Comparison of ENCODE assay signal across 15 cellular contexts in genomic region chr2:74436804-74437695, GRCh38. TPM values are rescaled to one million over a fixed set of nuclear protein-coding genes. Genes with fewer than 3 reads are reported as not detected.
A peak's percentile ranks its signal among the peaks of the same experiment; 100 is the strongest.
DNase-seq lines count a peak whose midpoint lies in the region; ATAC-seq and TF ChIP-seq lines count a peak whose summit lies in the region.
"Had no signal": no experiment of that assay in that cellular context is flagged by ENCODE, and none has a peak within 500 bp of the region (broad histone marks: within the 10 kb centered on the region; RNA-seq: fewer than 3 reads in every experiment).

No MANE protein-coding gene starts in this region.

- no peaks in the 10 kb centered on the region for H3K27me3 ChIP-seq in NT2/D1 (ENCODE audit: insufficient read depth, insufficient read length)
- peaks cover 14% of the 10 kb centered on the region for H3K27me3 ChIP-seq in MM.1S (replicated peaks; ENCODE audit: insufficient read depth, low read length)

- H3K4me2 ChIP-seq in MM.1S (ENCODE audit: low read depth, low read length): no peak overlapping the region

- H3K27ac ChIP-seq in MM.1S (ENCODE audit: low read length): no peak overlapping the region
- H3K27ac ChIP-seq: 22Rv1 had no signal

- no peaks in the 10 kb centered on the region for H4K20me1 ChIP-seq in MM.1S (ENCODE audit: insufficient read depth, low read length)

- H3K36me3 Mint-ChIP-seq in stimulated activated memory B cell treated with anti-CD40 and anti-IgM and Interleukin-4, amounts not matched to agents 10 μg/mL and 1 μg/mL and 100 μg/mL, for 72 hours: no peaks in the 10 kb centered on the region
- peaks cover 3 to 4% of the 10 kb centered on the region in 2 donors for H3K36me3 Mint-ChIP-seq in CD14-positive monocyte
- H3K36me3 Mint-ChIP-seq: CD8-positive, alpha-beta memory T cell had no signal

- peak; percentile 8 for DNase-seq in NOMO-1 treated with dmso at 0.1 percent for 144 hours (lab: John Stamatoyannopoulos, UW; ENCODE audit: unreplicated experiment)
- DNase-seq in NOMO-1 treated with DMSO at 0.1 percent for 48 hours (lab: John Stamatoyannopoulos, UW; ENCODE audit: unreplicated experiment): no peak
- DNase-seq in NT2/D1 (ENCODE audit: low read depth, low spot score): no peak
- DNase-seq in epidermal melanocyte (ENCODE audit: insufficient read length, low spot score): peak; percentile 16
- DNase-seq in MM.1S: no peak
- no peak for DNase-seq in NK-92 treated with Interleukin-12 subunit alpha and Interleukin-12 subunit beta, amount 100 ng/mL, for 24 hours (lab: John Stamatoyannopoulos, UW)
- DNase-seq in CD14-positive monocyte (ENCODE audit: low spot score): no peak
- DNase-seq: activated CD4-positive, alpha-beta T cell treated with anti-CD3 and anti-CD28 coated beads, Interleukin-2, amount 10 ng/mL, durations not matched to agents 7 days and 5 days; CD8-positive, alpha-beta memory T cell; left colon; NCI-H1048; stimulated activated naive CD8-positive, alpha-beta T cell treated with anti-CD3 and anti-CD28 coated beads, Interleukin-15, amount 100 ng/mL, for 72 hours had no signal

- H3K36me3 ChIP-seq in NT2/D1 (ENCODE audit: insufficient read depth, insufficient read length, low read length) (peaks cover 39% of the 10 kb centered on the region), MM.1S (replicated peaks; ENCODE audit: insufficient read depth, low read length) (no peaks in the 10 kb centered on the region)

- peak overlapping the region; percentile 20 for H3K27ac Mint-ChIP-seq in stimulated activated memory B cell treated with anti-CD40 and anti-IgM and Interleukin-4, amounts not matched to agents 10 μg/mL and 1 μg/mL and 100 μg/mL, for 72 hours
- H3K27ac Mint-ChIP-seq in CD14-positive monocyte: no peak overlapping the region
- H3K27ac Mint-ChIP-seq: activated CD4-positive, alpha-beta T cell treated with anti-CD3 and anti-CD28 coated beads, Interleukin-2, amount 10 ng/mL, durations not matched to agents 7 days and 5 days had no signal

- no peaks in the 10 kb centered on the region for H3K79me2 ChIP-seq in MM.1S (ENCODE audit: low read length)

- peak; percentile 71 for ATAC-seq in stimulated activated memory B cell treated with anti-CD40 and anti-IgM and Interleukin-4, amounts not matched to agents 10 μg/mL and 1 μg/mL and 100 μg/mL, for 72 hours
- ATAC-seq: left colon; Panc1; stimulated activated naive CD8-positive, alpha-beta T cell treated with anti-CD3 and anti-CD28 coated beads, Interleukin-15, amount 100 ng/mL, for 72 hours had no signal

- no peak overlapping the region for H2AFZ ChIP-seq in MM.1S (ENCODE audit: low read length)

- no peaks in the 10 kb centered on the region for H3K9me3 Mint-ChIP-seq in stimulated activated memory B cell treated with anti-CD40 and anti-IgM and Interleukin-4, amounts not matched to agents 10 μg/mL and 1 μg/mL and 100 μg/mL, for 72 hours
- H3K9me3 Mint-ChIP-seq in CD14-positive monocyte: peaks cover 0 to 6% (median 2%) of the 10 kb centered on the region in 7 donors
- H3K9me3 Mint-ChIP-seq: activated CD4-positive, alpha-beta T cell treated with anti-CD3 and anti-CD28 coated beads, Interleukin-2, amount 10 ng/mL, durations not matched to agents 7 days and 5 days; CD8-positive, alpha-beta memory T cell; stimulated activated naive CD8-positive, alpha-beta T cell treated with anti-CD3 and anti-CD28 coated beads, Interleukin-15, amount 100 ng/mL, for 72 hours had no signal

- H3F3A ChIP-seq in MM.1S (ENCODE audit: insufficient read depth, low read length): no peaks in the 10 kb centered on the region

- H3K4me3 ChIP-seq in NT2/D1 (ENCODE audit: insufficient read length, low read depth): no peak overlapping the region
- no peak overlapping the region for H3K4me3 ChIP-seq in MM.1S (ENCODE audit: low read length)

- no peaks in the 10 kb centered on the region for H3K9me2 ChIP-seq in MM.1S (replicated peaks; ENCODE audit: insufficient read depth, low read length)

- H3K4me3 Mint-ChIP-seq in stimulated activated memory B cell treated with anti-CD40 and anti-IgM and Interleukin-4, amounts not matched to agents 10 μg/mL and 1 μg/mL and 100 μg/mL, for 72 hours: no peak overlapping the region
- no peak overlapping the region for H3K4me3 Mint-ChIP-seq in CD14-positive monocyte
- H3K4me3 Mint-ChIP-seq: activated CD4-positive, alpha-beta T cell treated with anti-CD3 and anti-CD28 coated beads, Interleukin-2, amount 10 ng/mL, durations not matched to agents 7 days and 5 days; CD8-positive, alpha-beta memory T cell; stimulated activated naive CD8-positive, alpha-beta T cell treated with anti-CD3 and anti-CD28 coated beads, Interleukin-15, amount 100 ng/mL, for 72 hours had no signal

- peaks cover 11% of the 10 kb centered on the region for H3K27me3 Mint-ChIP-seq in stimulated activated memory B cell treated with anti-CD40 and anti-IgM and Interleukin-4, amounts not matched to agents 10 μg/mL and 1 μg/mL and 100 μg/mL, for 72 hours
- H3K27me3 Mint-ChIP-seq in CD14-positive monocyte (ENCODE audit: low read depth in 3 of 3): peaks cover 25 to 34% (median 30%) of the 10 kb centered on the region in 3 donors

- H3K9me3 ChIP-seq in NT2/D1 (ENCODE audit: insufficient read depth, low read length): no peaks in the 10 kb centered on the region
- H3K9me3 ChIP-seq in MM.1S (replicated peaks; ENCODE audit: insufficient read depth, low read length): no peaks in the 10 kb centered on the region

- H3K4me1 ChIP-seq in NT2/D1 (ENCODE audit: insufficient read depth, insufficient read length) (peaks cover 9% of the 10 kb centered on the region), MM.1S (ENCODE audit: low read length) (peaks cover 5% of the 10 kb centered on the region)

- TF ChIP-seq CTCF in MM.1S (IDR thresholded peaks at IDR 0.05; ENCODE audit: low read length): no peak
- TF ChIP-seq CTCF in CD14-positive monocyte (IDR thresholded peaks at IDR 0.05): no peak

- H3K9ac ChIP-seq in NT2/D1 (ENCODE audit: insufficient read length, low read depth) (peak overlapping the region; percentile 21), MM.1S (ENCODE audit: low read length) (no peak overlapping the region)

- H3K4me1 Mint-ChIP-seq in stimulated activated memory B cell treated with anti-CD40 and anti-IgM and Interleukin-4, amounts not matched to agents 10 μg/mL and 1 μg/mL and 100 μg/mL, for 72 hours: peaks cover 51% of the 10 kb centered on the region
- peaks cover 29% of the 10 kb centered on the region for H3K4me1 Mint-ChIP-seq in CD14-positive monocyte

- intact Hi-C loops in CD14-positive monocyte (cut with micrococcal nuclease): no loop called here

RNA-seq across cellular contexts. Expression of gene RTKN, which starts 4.7 kb away (rescaled TPM):
- not detected for polyA plus RNA-seq in CD14-positive monocyte

RNA-seq across cellular contexts. Expression of gene WDR54, which starts 15.5 kb away (rescaled TPM):
- polyA plus RNA-seq in CD14-positive monocyte: 10 to 100 TPM in 1 of 2 donors, 1 to 10 TPM in 1; 7.9 to 11.7 TPM

RNA-seq across cellular contexts. Expression of gene C2orf81, which starts 15.6 kb away (rescaled TPM):
- 1 to 10 TPM; 1.2 to 1.7 TPM for polyA plus RNA-seq in CD14-positive monocyte

RNA-seq across cellular contexts. Expression of gene INO80B, which starts 17.8 kb away (rescaled TPM):
- 1 to 10 TPM; 4.8 TPM for polyA plus RNA-seq in CD14-positive monocyte

RNA-seq across cellular contexts. Expression of gene WBP1, which starts 21.2 kb away (rescaled TPM):
- polyA plus RNA-seq in CD14-positive monocyte: 10 to 100 TPM; 23.9 to 31.0 TPM

Comparison
In these comparisons a context has a peak if more than half of its experiments do, and no peak if none do; other contexts are left out.
1. DNase-seq: peak in NOMO-1 treated with dmso at 0.1 percent for 144 hours (single experiment) and epidermal melanocyte (single experiment); none in NOMO-1 treated with DMSO at 0.1 percent for 48 hours (single experiment), NT2/D1 (single experiment), MM.1S (single experiment), NK-92 treated with Interleukin-12 subunit alpha and Interleukin-12 subunit beta, amount 100 ng/mL, for 24 hours (single experiment) and CD14-positive monocyte (single experiment).